In the genomic region with DNA sequence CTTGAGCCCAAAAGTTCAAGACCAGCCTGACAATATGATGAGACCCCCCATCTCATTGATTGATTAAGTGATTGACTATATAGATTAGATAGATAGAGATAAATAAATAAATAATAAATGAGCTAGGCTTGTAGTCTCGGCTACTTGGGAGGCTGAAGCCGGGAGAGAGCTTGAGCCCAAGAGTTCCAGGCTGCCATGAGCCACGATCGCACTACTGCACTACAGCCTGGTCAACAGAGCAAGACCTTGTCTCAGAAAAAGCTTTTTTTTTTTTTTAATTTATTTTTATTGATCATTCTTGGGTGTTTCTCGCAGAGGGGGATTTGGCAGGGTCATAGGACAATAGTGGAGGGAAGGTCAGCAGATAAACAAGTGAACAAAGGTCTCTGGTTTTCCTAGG, we compare ENCODE assay signal across 2 cellular contexts.
A peak's percentile ranks its signal among the peaks of the same experiment; 100 is the strongest.
TF ChIP-seq lines count a peak whose summit lies in the region.

No MANE protein-coding gene starts in this region.

TF ChIP-seq in HepG2, 621 proteins besides CTCF, POLR2A, EP300 and RAD21:
- TF ChIP-seq ZNF660 (CRISPR knock-in tag; IDR thresholded peaks at IDR 0.05; ENCODE audit: borderline replicate concordance, low read depth), result no peak
- TF ChIP-seq, protein P1, sequence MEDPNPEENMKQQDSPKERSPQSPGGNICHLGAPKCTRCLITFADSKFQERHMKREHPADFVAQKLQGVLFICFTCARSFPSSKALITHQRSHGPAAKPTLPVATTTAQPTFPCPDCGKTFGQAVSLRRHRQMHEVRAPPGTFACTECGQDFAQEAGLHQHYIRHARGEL (CRISPR knock-in tag; IDR thresholded peaks at IDR 0.05), result no peak
- TF ChIP-seq TBP (CRISPR knock-in tag; IDR thresholded peaks at IDR 0.05), result no peak
- TF ChIP-seq, protein P2, sequence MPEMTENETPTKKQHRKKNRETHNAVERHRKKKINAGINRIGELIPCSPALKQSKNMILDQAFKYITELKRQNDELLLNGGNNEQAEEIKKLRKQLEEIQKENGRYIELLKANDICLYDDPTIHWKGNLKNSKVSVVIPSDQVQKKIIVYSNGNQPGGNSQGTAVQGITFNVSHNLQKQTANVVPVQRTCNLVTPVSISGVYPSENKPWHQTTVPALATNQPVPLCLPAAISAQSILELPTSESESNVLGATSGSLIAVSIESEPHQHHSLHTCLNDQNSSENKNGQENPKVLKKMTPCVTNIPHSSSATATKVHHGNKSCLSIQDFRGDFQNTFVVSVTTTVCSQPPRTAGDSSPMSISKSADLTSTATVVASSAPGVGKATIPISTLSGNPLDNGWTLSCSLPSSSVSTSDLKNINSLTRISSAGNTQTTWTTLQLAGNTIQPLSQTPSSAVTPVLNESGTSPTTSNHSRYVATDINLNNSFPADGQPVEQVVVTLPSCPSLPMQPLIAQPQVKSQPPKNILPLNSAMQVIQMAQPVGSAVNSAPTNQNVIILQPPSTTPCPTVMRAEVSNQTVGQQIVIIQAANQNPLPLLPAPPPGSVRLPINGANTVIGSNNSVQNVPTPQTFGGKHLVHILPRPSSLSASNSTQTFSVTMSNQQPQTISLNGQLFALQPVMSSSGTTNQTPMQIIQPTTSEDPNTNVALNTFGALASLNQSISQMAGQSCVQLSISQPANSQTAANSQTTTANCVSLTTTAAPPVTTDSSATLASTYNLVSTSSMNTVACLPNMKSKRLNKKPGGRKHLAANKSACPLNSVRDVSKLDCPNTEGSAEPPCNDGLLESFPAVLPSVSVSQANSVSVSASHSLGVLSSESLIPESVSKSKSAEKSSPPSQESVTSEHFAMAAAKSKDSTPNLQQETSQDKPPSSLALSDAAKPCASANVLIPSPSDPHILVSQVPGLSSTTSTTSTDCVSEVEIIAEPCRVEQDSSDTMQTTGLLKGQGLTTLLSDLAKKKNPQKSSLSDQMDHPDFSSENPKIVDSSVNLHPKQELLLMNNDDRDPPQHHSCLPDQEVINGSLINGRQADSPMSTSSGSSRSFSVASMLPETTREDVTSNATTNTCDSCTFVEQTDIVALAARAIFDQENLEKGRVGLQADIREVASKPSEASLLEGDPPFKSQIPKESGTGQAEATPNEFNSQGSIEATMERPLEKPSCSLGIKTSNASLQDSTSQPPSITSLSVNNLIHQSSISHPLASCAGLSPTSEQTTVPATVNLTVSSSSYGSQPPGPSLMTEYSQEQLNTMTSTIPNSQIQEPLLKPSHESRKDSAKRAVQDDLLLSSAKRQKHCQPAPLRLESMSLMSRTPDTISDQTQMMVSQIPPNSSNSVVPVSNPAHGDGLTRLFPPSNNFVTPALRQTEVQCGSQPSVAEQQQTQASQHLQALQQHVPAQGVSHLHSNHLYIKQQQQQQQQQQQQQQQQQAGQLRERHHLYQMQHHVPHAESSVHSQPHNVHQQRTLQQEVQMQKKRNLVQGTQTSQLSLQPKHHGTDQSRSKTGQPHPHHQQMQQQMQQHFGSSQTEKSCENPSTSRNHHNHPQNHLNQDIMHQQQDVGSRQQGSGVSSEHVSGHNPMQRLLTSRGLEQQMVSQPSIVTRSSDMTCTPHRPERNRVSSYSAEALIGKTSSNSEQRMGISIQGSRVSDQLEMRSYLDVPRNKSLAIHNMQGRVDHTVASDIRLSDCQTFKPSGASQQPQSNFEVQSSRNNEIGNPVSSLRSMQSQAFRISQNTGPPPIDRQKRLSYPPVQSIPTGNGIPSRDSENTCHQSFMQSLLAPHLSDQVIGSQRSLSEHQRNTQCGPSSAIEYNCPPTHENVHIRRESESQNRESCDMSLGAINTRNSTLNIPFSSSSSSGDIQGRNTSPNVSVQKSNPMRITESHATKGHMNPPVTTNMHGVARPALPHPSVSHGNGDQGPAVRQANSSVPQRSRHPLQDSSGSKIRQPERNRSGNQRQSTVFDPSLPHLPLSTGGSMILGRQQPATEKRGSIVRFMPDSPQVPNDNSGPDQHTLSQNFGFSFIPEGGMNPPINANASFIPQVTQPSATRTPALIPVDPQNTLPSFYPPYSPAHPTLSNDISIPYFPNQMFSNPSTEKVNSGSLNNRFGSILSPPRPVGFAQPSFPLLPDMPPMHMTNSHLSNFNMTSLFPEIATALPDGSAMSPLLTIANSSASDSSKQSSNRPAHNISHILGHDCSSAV (CRISPR knock-in tag; IDR thresholded peaks at IDR 0.05; ENCODE audit: borderline replicate concordance), result no peak
- no peak for TF ChIP-seq TCF7 (IDR thresholded peaks at IDR 0.05; ENCODE audit: low read depth)
- no peak for TF ChIP-seq TARDBP (CRISPR knock-in tag; IDR thresholded peaks at IDR 0.05)
- no peak for TF ChIP-seq ZNF75D (CRISPR knock-in tag; IDR thresholded peaks at IDR 0.05; ENCODE audit: borderline replicate concordance)
- no peak for TF ChIP-seq PRMT3 (CRISPR knock-in tag; IDR thresholded peaks at IDR 0.05; ENCODE audit: borderline replicate concordance, low read depth)
- TF ChIP-seq HOXA7 (CRISPR knock-in tag; IDR thresholded peaks at IDR 0.05), result no peak
- TF ChIP-seq NAIF1 (CRISPR knock-in tag; IDR thresholded peaks at IDR 0.05; ENCODE audit: borderline replicate concordance), result no peak
- TF ChIP-seq KMT2A (CRISPR knock-in tag; IDR thresholded peaks at IDR 0.05), result no peak
- no peak for TF ChIP-seq ARNTL (CRISPR knock-in tag; IDR thresholded peaks at IDR 0.05)
- no peak for TF ChIP-seq EHMT2 (IDR thresholded peaks at IDR 0.05; ENCODE audit: borderline replicate concordance, low read depth, low read length)
- TF ChIP-seq, protein P3, sequence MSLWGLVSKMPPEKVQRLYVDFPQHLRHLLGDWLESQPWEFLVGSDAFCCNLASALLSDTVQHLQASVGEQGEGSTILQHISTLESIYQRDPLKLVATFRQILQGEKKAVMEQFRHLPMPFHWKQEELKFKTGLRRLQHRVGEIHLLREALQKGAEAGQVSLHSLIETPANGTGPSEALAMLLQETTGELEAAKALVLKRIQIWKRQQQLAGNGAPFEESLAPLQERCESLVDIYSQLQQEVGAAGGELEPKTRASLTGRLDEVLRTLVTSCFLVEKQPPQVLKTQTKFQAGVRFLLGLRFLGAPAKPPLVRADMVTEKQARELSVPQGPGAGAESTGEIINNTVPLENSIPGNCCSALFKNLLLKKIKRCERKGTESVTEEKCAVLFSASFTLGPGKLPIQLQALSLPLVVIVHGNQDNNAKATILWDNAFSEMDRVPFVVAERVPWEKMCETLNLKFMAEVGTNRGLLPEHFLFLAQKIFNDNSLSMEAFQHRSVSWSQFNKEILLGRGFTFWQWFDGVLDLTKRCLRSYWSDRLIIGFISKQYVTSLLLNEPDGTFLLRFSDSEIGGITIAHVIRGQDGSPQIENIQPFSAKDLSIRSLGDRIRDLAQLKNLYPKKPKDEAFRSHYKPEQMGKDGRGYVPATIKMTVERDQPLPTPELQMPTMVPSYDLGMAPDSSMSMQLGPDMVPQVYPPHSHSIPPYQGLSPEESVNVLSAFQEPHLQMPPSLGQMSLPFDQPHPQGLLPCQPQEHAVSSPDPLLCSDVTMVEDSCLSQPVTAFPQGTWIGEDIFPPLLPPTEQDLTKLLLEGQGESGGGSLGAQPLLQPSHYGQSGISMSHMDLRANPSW (CRISPR knock-in tag; IDR thresholded peaks at IDR 0.05; ENCODE audit: borderline replicate concordance), result no peak

TF ChIP-seq in K562, 482 proteins besides CTCF, POLR2A, EP300 and RAD21:
- TF ChIP-seq ARID1B (IDR thresholded peaks at IDR 0.05) (0 out of 2 replicates have a peak, but pooled peaks have one; percentile 17), ZNF140 (CRISPR knock-in tag; IDR thresholded peaks at IDR 0.05) (no peak), ZNF174 (CRISPR knock-in tag; IDR thresholded peaks at IDR 0.05) (no peak), NUFIP1 (IDR thresholded peaks at IDR 0.05; ENCODE audit: partially characterized antibody) (no peak), PHB2 (IDR thresholded peaks at IDR 0.05; ENCODE audit: low read depth) (no peak), MTF1 (CRISPR knock-in tag; IDR thresholded peaks at IDR 0.05; ENCODE audit: borderline replicate concordance) (no peak), SAFB2 (IDR thresholded peaks at IDR 0.05; ENCODE audit: borderline replicate concordance, low read depth, low read length, severe bottlenecking) (no peak)
